In genomic region chr2:234949762-234950434, GRCh38 we compare ENCODE assay signal across 11 cellular contexts. TPM values are rescaled to one million over a fixed set of nuclear protein-coding genes. Genes with fewer than 3 reads are reported as not detected.
DNase-seq lines count a peak whose midpoint lies in the region; ATAC-seq and TF ChIP-seq lines count a peak whose summit lies in the region.
"Had no signal": no experiment of that assay in that cellular context is flagged by ENCODE, and none has a peak within 500 bp of the region (broad histone marks: within the 10 kb centered on the region; RNA-seq: fewer than 3 reads in every experiment).

No MANE protein-coding gene starts in this region.

- intact Hi-C loops in breast epithelium (cut with DNase I; ENCODE audit: low total_unique reads) = no loop called here
- intact Hi-C loops in A673 (cut with micrococcal nuclease; ENCODE audit: unreplicated experiment) = no loop called here

- in situ Hi-C loops in ACHN (cut with HindIII; ENCODE audit: low pct_ligation_motif_present, low pct_unique_long_range_greater_than_20kb, low sequenced_read_pairs) = no loop called here

- H3K9me3 ChIP-seq in breast epithelium (no peaks in the 10 kb centered on the region), A673 (ENCODE audit: low read depth, low read length, poor library complexity, severe bottlenecking) (no peaks in the 10 kb centered on the region)
- H3K9me3 ChIP-seq: suprapubic skin had no signal

- H3K27me3 ChIP-seq in breast epithelium = no peaks in the 10 kb centered on the region
- H3K27me3 ChIP-seq in A673 (replicated peaks; ENCODE audit: insufficient read depth, low read depth, low read length, poor library complexity) = no peaks in the 10 kb centered on the region
- H3K27me3 ChIP-seq: suprapubic skin had no signal

- H3K4me3 ChIP-seq in breast epithelium (no peak overlapping the region), A673 (ENCODE audit: low read depth, low read length, poor library complexity, severe bottlenecking) (no peak overlapping the region)

- TF ChIP-seq CTCF in breast epithelium (IDR thresholded peaks at IDR 0.05) (no peak), A673 (conservative IDR thresholded peaks at IDR 0.05; ENCODE audit: low read depth, low read length) (no peak)

- no peak for ATAC-seq in HG03025 (IDR thresholded peaks at IDR 0.05; ENCODE audit: low FRiP score, unreplicated experiment)
- ATAC-seq: activated CD4-positive, alpha-beta T cell treated with anti-CD3 and anti-CD28 coated beads for 36 hours had no signal

- no peak for TF ChIP-seq POLR2A in breast epithelium (IDR thresholded peaks at IDR 0.05)

- H3K36me3 ChIP-seq in breast epithelium (no peaks in the 10 kb centered on the region), A673 (ENCODE audit: insufficient read depth, low read length, poor library complexity, severe bottlenecking) (no peaks in the 10 kb centered on the region)
- H3K36me3 ChIP-seq: suprapubic skin had no signal

- CTCF ChIA-PET in A673 (lab: Charles Lee) = no interaction called here

- H3K4me1 ChIP-seq in breast epithelium (peaks cover 3 to 11% of the 10 kb centered on the region in 2 donors), A673 (ENCODE audit: insufficient read depth, low read length, poor library complexity, severe bottlenecking) (peaks cover 19% of the 10 kb centered on the region)

- H3K27ac ChIP-seq in breast epithelium (peak overlapping the region; percentile 64 to 91), A673 (ENCODE audit: low read depth, low read length, poor library complexity, severe bottlenecking) (no peak overlapping the region)

- DNase-seq in ACHN = peak; percentile 45
- peak; percentile 68 for DNase-seq in HPDE6-E6E7 (ENCODE audit: extremely low spot score)
- peak in 1 of 2 donors; percentile 34 for DNase-seq in breast epithelium (ENCODE audit: low spot score in 2 of 2)
- DNase-seq in medulla oblongata (ENCODE audit: extremely low spot score) = peak; percentile 41
- no peak for DNase-seq in NCI-H2081 treated with DMSO at 0.1 percent for 48 hours (lab: John Stamatoyannopoulos, UW)
- DNase-seq in activated gamma-delta T cell (lab: John Stamatoyannopoulos, UW) = no peak
- no peak for DNase-seq in A673 (ENCODE audit: low spot score)
- DNase-seq: NCI-H774 had no signal

- POLR2A ChIA-PET in A673 (lab: Charles Lee; ENCODE audit: low non-redundant PET) = interaction anchor here (0.5 kb wide), 1 partner anchor 132 kb away, joined by 4 read pairs; no protein-coding TSS in a partner anchor

- BruUV-seq in A673 (replicated peaks; lab: Mats Ljungman, UMichigan) = no TSS peak

RNA-seq across cellular contexts. Expression of gene SH3BP4, which starts 1.9 kb away (rescaled TPM):
- total RNA-seq in breast epithelium (10 to 100 TPM; 28.5 to 73.6 (median 44.2) TPM), A673 (2021) (19.5 and 19.9 TPM in 2 replicates)

Comparison
In these comparisons a context has a peak if more than half of its experiments do, and no peak if none do; other contexts are left out.
1. DNase-seq: peak in ACHN (single experiment), HPDE6-E6E7 (single experiment) and medulla oblongata (single experiment); none in NCI-H2081 treated with DMSO at 0.1 percent for 48 hours (single experiment), activated gamma-delta T cell (single experiment) and A673 (single experiment).